Comparison of ENCODE assay signal across 24 cellular contexts in genomic region chr20:44027686-44028340, GRCh38.
DNase-seq lines count a peak whose midpoint lies in the region; ATAC-seq and TF ChIP-seq lines count a peak whose summit lies in the region.
"Had no signal": no experiment of that assay in that cellular context is flagged by ENCODE, and none has a peak within 500 bp of the region (broad histone marks: within the 10 kb centered on the region; RNA-seq: fewer than 3 reads in every experiment).

No MANE protein-coding gene starts in this region.

- peaks cover 8% of the 10 kb centered on the region; the same call in 1 of the 2 replicates for H3K36me3 ChIP-seq in SK-N-MC (ENCODE audit: insufficient read depth, low read length)
- H3K36me3 ChIP-seq: adrenal gland, heart right ventricle, lower lobe of right lung, tibial nerve had no signal

- peaks cover 48% of the 10 kb centered on the region for H3K27me3 Mint-ChIP-seq in activated naive CD8-positive, alpha-beta T cell treated with anti-CD3 and anti-CD28 coated beads, Interleukin-2, amount 10 ng/mL, durations not matched to agents 7 days and 5 days
- H3K27me3 Mint-ChIP-seq in activated naive CD8-positive, alpha-beta T cell treated with anti-CD3 and anti-CD28 coated beads for 36 hours, result peaks cover 15% of the 10 kb centered on the region
- peaks cover 55% of the 10 kb centered on the region for H3K27me3 Mint-ChIP-seq in type B pancreatic cell

- H3K9me3 ChIP-seq in SK-N-MC (ENCODE audit: low read depth, low read length), result no peaks in the 10 kb centered on the region
- H3K9me3 ChIP-seq: adrenal gland, body of pancreas, lower lobe of right lung, mucosa of descending colon, SK-N-SH, tibial nerve had no signal

- no peak overlapping the region for H3K9ac ChIP-seq in SK-N-MC (ENCODE audit: insufficient read length)
- H3K9ac ChIP-seq: KMS-11, SK-N-SH had no signal

- H3K9me3 Mint-ChIP-seq in activated naive CD8-positive, alpha-beta T cell treated with anti-CD3 and anti-CD28 coated beads, Interleukin-2, amount 10 ng/mL, durations not matched to agents 7 days and 5 days, result no peaks in the 10 kb centered on the region
- no peaks in the 10 kb centered on the region for H3K9me3 Mint-ChIP-seq in activated naive CD8-positive, alpha-beta T cell treated with anti-CD3 and anti-CD28 coated beads for 36 hours
- H3K9me3 Mint-ChIP-seq in type B pancreatic cell, result no peaks in the 10 kb centered on the region
- H3K9me3 Mint-ChIP-seq: nephron; T-helper 1 cell treated with Interleukin-12 subunit alpha and Interleukin-12 subunit beta and Interleukin-4 antibody, amounts not matched to agents 30 μg/mL and 1 μg/mL, for 36 hours had no signal

- ATAC-seq in activated naive CD8-positive, alpha-beta T cell treated with anti-CD3 and anti-CD28 coated beads, Interleukin-2, amount 10 ng/mL, durations not matched to agents 7 days and 5 days (ENCODE audit: low read depth), result no peak
- ATAC-seq in HG03565 (IDR thresholded peaks at IDR 0.05; ENCODE audit: unreplicated experiment), result no peak
- ATAC-seq: body of pancreas, heart right ventricle, lower lobe of right lung, mucosa of descending colon, PC-3 had no signal

- H3K4me3 Mint-ChIP-seq in activated naive CD8-positive, alpha-beta T cell treated with anti-CD3 and anti-CD28 coated beads, Interleukin-2, amount 10 ng/mL, durations not matched to agents 7 days and 5 days, result no peak overlapping the region
- no peak overlapping the region for H3K4me3 Mint-ChIP-seq in activated naive CD8-positive, alpha-beta T cell treated with anti-CD3 and anti-CD28 coated beads for 36 hours
- no peak overlapping the region for H3K4me3 Mint-ChIP-seq in type B pancreatic cell
- H3K4me3 Mint-ChIP-seq: nephron; T-helper 1 cell treated with Interleukin-12 subunit alpha and Interleukin-12 subunit beta and Interleukin-4 antibody, amounts not matched to agents 30 μg/mL and 1 μg/mL, for 36 hours had no signal

- TF ChIP-seq CTCF in type B pancreatic cell (conservative IDR thresholded peaks at IDR 0.05), result no peak

- peak overlapping the region; percentile 13 for H3K27ac Mint-ChIP-seq in activated naive CD8-positive, alpha-beta T cell treated with anti-CD3 and anti-CD28 coated beads, Interleukin-2, amount 10 ng/mL, durations not matched to agents 7 days and 5 days
- no peak overlapping the region for H3K27ac Mint-ChIP-seq in activated naive CD8-positive, alpha-beta T cell treated with anti-CD3 and anti-CD28 coated beads for 36 hours
- H3K27ac Mint-ChIP-seq in type B pancreatic cell, result no peak overlapping the region
- H3K27ac Mint-ChIP-seq: nephron; T-helper 1 cell treated with Interleukin-12 subunit alpha and Interleukin-12 subunit beta and Interleukin-4 antibody, amounts not matched to agents 30 μg/mL and 1 μg/mL, for 36 hours had no signal

- H3K27ac ChIP-seq in SK-N-MC, result peak overlapping the region; percentile 92
- H3K27ac ChIP-seq: adrenal gland, body of pancreas, heart right ventricle, KMS-11, lower lobe of right lung, tibial nerve had no signal

- POLR2A ChIA-PET in activated naive CD8-positive, alpha-beta T cell treated with anti-CD3 and anti-CD28 coated beads, Interleukin-2, amount 10 ng/mL, durations not matched to agents 7 days and 5 days (lab: Charles Lee), result interaction anchor here (1.8 to 2.5 kb wide), 2 partner anchors 9 to 85 kb away, joined by 4 to 7 read pairs; no protein-coding TSS in a partner anchor

- peaks cover 50% of the 10 kb centered on the region for H3K4me1 Mint-ChIP-seq in activated naive CD8-positive, alpha-beta T cell treated with anti-CD3 and anti-CD28 coated beads, Interleukin-2, amount 10 ng/mL, durations not matched to agents 7 days and 5 days
- H3K4me1 Mint-ChIP-seq in activated naive CD8-positive, alpha-beta T cell treated with anti-CD3 and anti-CD28 coated beads for 36 hours, result peaks cover 21% of the 10 kb centered on the region
- H3K4me1 Mint-ChIP-seq in type B pancreatic cell (ENCODE audit: unreplicated experiment), result peaks cover 7% of the 10 kb centered on the region
- H3K4me1 Mint-ChIP-seq: nephron had no signal

- peaks cover 9% of the 10 kb centered on the region for H3K36me3 Mint-ChIP-seq in activated naive CD8-positive, alpha-beta T cell treated with anti-CD3 and anti-CD28 coated beads, Interleukin-2, amount 10 ng/mL, durations not matched to agents 7 days and 5 days
- no peaks in the 10 kb centered on the region for H3K36me3 Mint-ChIP-seq in activated naive CD8-positive, alpha-beta T cell treated with anti-CD3 and anti-CD28 coated beads for 36 hours
- H3K36me3 Mint-ChIP-seq in type B pancreatic cell, result no peaks in the 10 kb centered on the region

- no peak for DNase-seq in activated naive CD8-positive, alpha-beta T cell treated with anti-CD3 and anti-CD28 coated beads, Interleukin-2, amount 10 ng/mL, durations not matched to agents 7 days and 5 days
- no peak for DNase-seq in activated naive CD8-positive, alpha-beta T cell treated with anti-CD3 and anti-CD28 coated beads for 36 hours
- no peak for DNase-seq in SK-N-MC (ENCODE audit: low read depth, low spot score)
- peak; percentile 69 for DNase-seq in mesenteric fat pad (ENCODE audit: low spot score)
- DNase-seq in type B pancreatic cell (ENCODE audit: extremely low spot score, unreplicated experiment), result peak; percentile 32
- DNase-seq in NCI-H1092 (lab: John Stamatoyannopoulos, UW), result no peak
- DNase-seq: activated CD4-positive, alpha-beta T cell treated with anti-CD3 and anti-CD28 coated beads, Interleukin-2, amount 50 U/mL, for 4 hours; cerebellar nuclear complex; heart right ventricle; lower lobe of right lung; MM.1S; mucosa of descending colon; NCI-H2081 treated with DMSO at 0.1 percent for 48 hours; NCI-H2227 treated with DMSO at 0.1 percent for 48 hours; NK-92 treated with Interleukin-12 subunit alpha and Interleukin-12 subunit beta, amount 100 ng/mL, for 24 hours; PC-3 had no signal

- H3K4me3 ChIP-seq in SK-N-MC, result no peak overlapping the region; the same call in 1 of the 2 replicates
- H3K4me3 ChIP-seq: adrenal gland, body of pancreas, heart right ventricle, lower lobe of right lung, mucosa of descending colon, tibial nerve had no signal

Comparison
In these comparisons a context has a peak if more than half of its experiments do, and no peak if none do; other contexts are left out.
1. DNase-seq: peak in mesenteric fat pad (single experiment) and type B pancreatic cell (single experiment); none in activated naive CD8-positive, alpha-beta T cell treated with anti-CD3 and anti-CD28 coated beads, Interleukin-2, amount 10 ng/mL, durations not matched to agents 7 days and 5 days (single experiment), activated naive CD8-positive, alpha-beta T cell treated with anti-CD3 and anti-CD28 coated beads for 36 hours (single experiment), SK-N-MC (single experiment) and NCI-H1092 (single experiment).